In genomic region chr12:7019043-7019569, GRCh38 we compare ENCODE assay signal across 1 cellular context.
TF ChIP-seq lines count a peak whose summit lies in the region.

No MANE protein-coding gene starts in this region.

TF ChIP-seq in H1, 55 proteins besides CTCF, POLR2A, EP300 and RAD21:
- TF ChIP-seq RNF2 (IDR thresholded peaks at IDR 0.05; ENCODE audit: borderline replicate concordance, low read depth, low read length, missing control alignments, poor library complexity, severe bottlenecking) (no peak), SIX5 (IDR thresholded peaks at IDR 0.05; ENCODE audit: low read depth, low read length) (no peak)
